1 cellular context compared by ENCODE assay signal in the genomic region with DNA sequence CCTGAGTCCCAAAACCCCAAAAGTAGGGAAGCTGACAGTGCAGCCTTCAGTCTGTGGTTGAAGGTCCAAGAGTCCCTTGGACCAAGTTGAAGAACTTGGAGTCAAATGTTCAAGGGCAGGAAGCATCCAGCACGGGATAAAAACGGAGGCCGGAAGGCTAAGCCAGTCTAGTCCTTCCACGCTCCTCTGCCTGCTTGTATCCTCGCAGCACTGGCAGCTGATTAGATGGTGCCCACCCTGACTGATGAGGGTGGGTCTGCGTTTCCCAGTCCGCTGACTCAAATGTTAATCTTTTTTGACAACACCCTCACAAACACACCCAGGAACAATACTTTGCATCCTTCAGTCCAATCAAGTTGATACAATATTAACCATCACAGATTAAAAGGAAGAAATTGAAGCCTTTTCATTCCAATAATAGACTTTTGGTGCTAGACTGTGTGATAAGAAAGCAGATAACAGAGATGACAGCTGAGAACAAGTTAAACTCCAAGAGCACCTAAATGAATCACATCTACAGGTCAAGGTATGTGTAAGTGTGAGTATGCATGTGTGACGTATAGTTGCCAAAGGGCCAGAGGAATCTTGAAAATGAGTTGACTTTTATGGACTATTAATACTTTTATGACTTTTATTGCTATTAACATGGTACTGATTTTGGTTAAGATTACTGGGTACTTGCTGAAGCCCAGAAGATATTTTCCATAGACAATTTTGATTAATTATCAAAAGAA.
TF ChIP-seq lines count a peak whose summit lies in the region.

No MANE protein-coding gene starts in this region.

TF ChIP-seq in IMR-90, 13 proteins besides CTCF, POLR2A, EP300 and RAD21:
- TF ChIP-seq NFE2L2 (IDR thresholded peaks at IDR 0.05; ENCODE audit: low read depth, low read length) (no peak), RFX5 (IDR thresholded peaks at IDR 0.05; ENCODE audit: low read depth, low read length) (no peak), USF2 (IDR thresholded peaks at IDR 0.05; ENCODE audit: low read depth, low read length) (no peak), CHD1 (IDR thresholded peaks at IDR 0.05; ENCODE audit: low read depth, low read length) (no peak), BHLHE40 (IDR thresholded peaks at IDR 0.05; ENCODE audit: low read depth, low read length) (no peak), RCOR1 (IDR thresholded peaks at IDR 0.05; ENCODE audit: insufficient replicate concordance, low read length) (no peak), FOS (IDR thresholded peaks at IDR 0.05; ENCODE audit: low read depth, low read length) (no peak), MXI1 (IDR thresholded peaks at IDR 0.05; ENCODE audit: borderline replicate concordance, low read depth, low read length) (no peak)
